In genomic region chr5:172420215-172420934, GRCh38 we compare ENCODE assay signal across 8 cellular contexts.
DNase-seq lines count a peak whose midpoint lies in the region; ATAC-seq and TF ChIP-seq lines count a peak whose summit lies in the region.

No MANE protein-coding gene starts in this region.

- DNase-seq in HuH-7.5 (ENCODE audit: low spot score) (peak; percentile 96), anterior cingulate cortex (lab: John Stamatoyannopoulos, UW) (peak in 48 of 58 donors; percentile 20 to 91 (median 56)), hippocampal formation (lab: John Stamatoyannopoulos, UW) (peak; percentile 73 to 81), MV-4-11 (lab: John Stamatoyannopoulos, UW) (no peak)

- H3K4me3 ChIP-seq in skin epidermis = no peak overlapping the region

- ATAC-seq in HG02840 (IDR thresholded peaks at IDR 0.05; ENCODE audit: low FRiP score, unreplicated experiment) (no peak), GM18861 (IDR thresholded peaks at IDR 0.05; ENCODE audit: unreplicated experiment) (no peak)

- TF ChIP-seq CTCF in C4-2B (conservative IDR thresholded peaks at IDR 0.05) = no peak

- H3K27ac ChIP-seq in C4-2B = peak overlapping the region; percentile 53
- H3K27ac ChIP-seq in skin epidermis = peak overlapping the region in 20 of 21 experiments; percentile 47 to 93 (median 78)
